Comparison of ENCODE assay signal across 1 cellular context in the genomic region with DNA sequence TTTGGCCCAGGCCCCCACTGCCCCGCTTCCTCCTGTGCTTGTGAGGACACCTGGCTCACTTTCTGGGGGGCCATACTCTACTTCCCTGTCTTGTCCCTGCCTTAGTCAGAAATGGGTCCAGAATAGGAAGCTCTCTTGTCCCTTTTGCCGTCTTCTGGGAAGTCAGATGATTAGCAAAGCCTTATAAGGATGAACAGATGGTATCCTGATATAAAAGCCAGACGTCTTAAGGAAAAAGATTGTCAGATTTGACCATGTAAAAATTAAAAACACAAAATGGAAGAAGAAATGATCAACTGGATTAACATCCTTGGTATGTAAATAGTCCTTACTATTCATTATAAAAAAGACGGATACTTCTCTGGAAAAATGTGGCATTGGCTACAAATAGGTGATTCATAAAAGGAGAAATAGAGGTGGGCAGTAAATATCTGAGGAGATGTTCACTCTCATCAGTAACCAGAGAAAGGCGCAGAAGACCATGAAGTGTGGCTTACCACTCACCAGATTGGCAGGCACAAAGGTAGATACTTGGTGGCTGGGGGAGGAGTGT.
TF ChIP-seq lines count a peak whose summit lies in the region.

No MANE protein-coding gene starts in this region.

TF ChIP-seq in H1, 55 proteins besides CTCF, POLR2A, EP300 and RAD21:
- TF ChIP-seq JUN (IDR thresholded peaks at IDR 0.05; ENCODE audit: low read depth, low read length) (no peak), TAF1 (IDR thresholded peaks at IDR 0.05; ENCODE audit: low read depth, low read length) (no peak), BCL11A (IDR thresholded peaks at IDR 0.05; ENCODE audit: low read depth in 2 of 2, low read length in 2 of 2) (no peak), HDAC2 (IDR thresholded peaks at IDR 0.05; ENCODE audit: borderline replicate concordance in 1 of 2, low read depth in 2 of 2, low read length in 2 of 2) (no peak), SIRT6 (IDR thresholded peaks at IDR 0.05; ENCODE audit: low read length) (no peak), SIN3A (conservative IDR thresholded peaks at IDR 0.05 in 1 of 2, IDR thresholded peaks at IDR 0.05 in 1 of 2; ENCODE audit: low read depth in 1 of 2, low read length in 2 of 2) (no peak), RXRA (IDR thresholded peaks at IDR 0.05; ENCODE audit: insufficient read depth, low read depth, low read length) (no peak), CTBP2 (IDR thresholded peaks at IDR 0.05; ENCODE audit: borderline replicate concordance, insufficient read depth, insufficient read length, low read length) (no peak), SP1 (IDR thresholded peaks at IDR 0.05; ENCODE audit: low read depth, low read length) (no peak)
- TF ChIP-seq, protein P1, sequence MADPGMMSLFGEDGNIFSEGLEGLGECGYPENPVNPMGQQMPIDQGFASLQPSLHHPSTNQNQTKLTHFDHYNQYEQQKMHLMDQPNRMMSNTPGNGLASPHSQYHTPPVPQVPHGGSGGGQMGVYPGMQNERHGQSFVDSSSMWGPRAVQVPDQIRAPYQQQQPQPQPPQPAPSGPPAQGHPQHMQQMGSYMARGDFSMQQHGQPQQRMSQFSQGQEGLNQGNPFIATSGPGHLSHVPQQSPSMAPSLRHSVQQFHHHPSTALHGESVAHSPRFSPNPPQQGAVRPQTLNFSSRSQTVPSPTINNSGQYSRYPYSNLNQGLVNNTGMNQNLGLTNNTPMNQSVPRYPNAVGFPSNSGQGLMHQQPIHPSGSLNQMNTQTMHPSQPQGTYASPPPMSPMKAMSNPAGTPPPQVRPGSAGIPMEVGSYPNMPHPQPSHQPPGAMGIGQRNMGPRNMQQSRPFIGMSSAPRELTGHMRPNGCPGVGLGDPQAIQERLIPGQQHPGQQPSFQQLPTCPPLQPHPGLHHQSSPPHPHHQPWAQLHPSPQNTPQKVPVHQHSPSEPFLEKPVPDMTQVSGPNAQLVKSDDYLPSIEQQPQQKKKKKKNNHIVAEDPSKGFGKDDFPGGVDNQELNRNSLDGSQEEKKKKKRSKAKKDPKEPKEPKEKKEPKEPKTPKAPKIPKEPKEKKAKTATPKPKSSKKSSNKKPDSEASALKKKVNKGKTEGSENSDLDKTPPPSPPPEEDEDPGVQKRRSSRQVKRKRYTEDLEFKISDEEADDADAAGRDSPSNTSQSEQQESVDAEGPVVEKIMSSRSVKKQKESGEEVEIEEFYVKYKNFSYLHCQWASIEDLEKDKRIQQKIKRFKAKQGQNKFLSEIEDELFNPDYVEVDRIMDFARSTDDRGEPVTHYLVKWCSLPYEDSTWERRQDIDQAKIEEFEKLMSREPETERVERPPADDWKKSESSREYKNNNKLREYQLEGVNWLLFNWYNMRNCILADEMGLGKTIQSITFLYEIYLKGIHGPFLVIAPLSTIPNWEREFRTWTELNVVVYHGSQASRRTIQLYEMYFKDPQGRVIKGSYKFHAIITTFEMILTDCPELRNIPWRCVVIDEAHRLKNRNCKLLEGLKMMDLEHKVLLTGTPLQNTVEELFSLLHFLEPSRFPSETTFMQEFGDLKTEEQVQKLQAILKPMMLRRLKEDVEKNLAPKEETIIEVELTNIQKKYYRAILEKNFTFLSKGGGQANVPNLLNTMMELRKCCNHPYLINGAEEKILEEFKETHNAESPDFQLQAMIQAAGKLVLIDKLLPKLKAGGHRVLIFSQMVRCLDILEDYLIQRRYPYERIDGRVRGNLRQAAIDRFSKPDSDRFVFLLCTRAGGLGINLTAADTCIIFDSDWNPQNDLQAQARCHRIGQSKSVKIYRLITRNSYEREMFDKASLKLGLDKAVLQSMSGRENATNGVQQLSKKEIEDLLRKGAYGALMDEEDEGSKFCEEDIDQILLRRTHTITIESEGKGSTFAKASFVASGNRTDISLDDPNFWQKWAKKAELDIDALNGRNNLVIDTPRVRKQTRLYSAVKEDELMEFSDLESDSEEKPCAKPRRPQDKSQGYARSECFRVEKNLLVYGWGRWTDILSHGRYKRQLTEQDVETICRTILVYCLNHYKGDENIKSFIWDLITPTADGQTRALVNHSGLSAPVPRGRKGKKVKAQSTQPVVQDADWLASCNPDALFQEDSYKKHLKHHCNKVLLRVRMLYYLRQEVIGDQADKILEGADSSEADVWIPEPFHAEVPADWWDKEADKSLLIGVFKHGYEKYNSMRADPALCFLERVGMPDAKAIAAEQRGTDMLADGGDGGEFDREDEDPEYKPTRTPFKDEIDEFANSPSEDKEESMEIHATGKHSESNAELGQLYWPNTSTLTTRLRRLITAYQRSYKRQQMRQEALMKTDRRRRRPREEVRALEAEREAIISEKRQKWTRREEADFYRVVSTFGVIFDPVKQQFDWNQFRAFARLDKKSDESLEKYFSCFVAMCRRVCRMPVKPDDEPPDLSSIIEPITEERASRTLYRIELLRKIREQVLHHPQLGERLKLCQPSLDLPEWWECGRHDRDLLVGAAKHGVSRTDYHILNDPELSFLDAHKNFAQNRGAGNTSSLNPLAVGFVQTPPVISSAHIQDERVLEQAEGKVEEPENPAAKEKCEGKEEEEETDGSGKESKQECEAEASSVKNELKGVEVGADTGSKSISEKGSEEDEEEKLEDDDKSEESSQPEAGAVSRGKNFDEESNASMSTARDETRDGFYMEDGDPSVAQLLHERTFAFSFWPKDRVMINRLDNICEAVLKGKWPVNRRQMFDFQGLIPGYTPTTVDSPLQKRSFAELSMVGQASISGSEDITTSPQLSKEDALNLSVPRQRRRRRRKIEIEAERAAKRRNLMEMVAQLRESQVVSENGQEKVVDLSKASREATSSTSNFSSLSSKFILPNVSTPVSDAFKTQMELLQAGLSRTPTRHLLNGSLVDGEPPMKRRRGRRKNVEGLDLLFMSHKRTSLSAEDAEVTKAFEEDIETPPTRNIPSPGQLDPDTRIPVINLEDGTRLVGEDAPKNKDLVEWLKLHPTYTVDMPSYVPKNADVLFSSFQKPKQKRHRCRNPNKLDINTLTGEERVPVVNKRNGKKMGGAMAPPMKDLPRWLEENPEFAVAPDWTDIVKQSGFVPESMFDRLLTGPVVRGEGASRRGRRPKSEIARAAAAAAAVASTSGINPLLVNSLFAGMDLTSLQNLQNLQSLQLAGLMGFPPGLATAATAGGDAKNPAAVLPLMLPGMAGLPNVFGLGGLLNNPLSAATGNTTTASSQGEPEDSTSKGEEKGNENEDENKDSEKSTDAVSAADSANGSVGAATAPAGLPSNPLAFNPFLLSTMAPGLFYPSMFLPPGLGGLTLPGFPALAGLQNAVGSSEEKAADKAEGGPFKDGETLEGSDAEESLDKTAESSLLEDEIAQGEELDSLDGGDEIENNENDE (IDR thresholded peaks at IDR 0.05; ENCODE audit: insufficient replicate concordance, low read length): no peak
